Comparison of ENCODE assay signal across 1 cellular context in the genomic region with DNA sequence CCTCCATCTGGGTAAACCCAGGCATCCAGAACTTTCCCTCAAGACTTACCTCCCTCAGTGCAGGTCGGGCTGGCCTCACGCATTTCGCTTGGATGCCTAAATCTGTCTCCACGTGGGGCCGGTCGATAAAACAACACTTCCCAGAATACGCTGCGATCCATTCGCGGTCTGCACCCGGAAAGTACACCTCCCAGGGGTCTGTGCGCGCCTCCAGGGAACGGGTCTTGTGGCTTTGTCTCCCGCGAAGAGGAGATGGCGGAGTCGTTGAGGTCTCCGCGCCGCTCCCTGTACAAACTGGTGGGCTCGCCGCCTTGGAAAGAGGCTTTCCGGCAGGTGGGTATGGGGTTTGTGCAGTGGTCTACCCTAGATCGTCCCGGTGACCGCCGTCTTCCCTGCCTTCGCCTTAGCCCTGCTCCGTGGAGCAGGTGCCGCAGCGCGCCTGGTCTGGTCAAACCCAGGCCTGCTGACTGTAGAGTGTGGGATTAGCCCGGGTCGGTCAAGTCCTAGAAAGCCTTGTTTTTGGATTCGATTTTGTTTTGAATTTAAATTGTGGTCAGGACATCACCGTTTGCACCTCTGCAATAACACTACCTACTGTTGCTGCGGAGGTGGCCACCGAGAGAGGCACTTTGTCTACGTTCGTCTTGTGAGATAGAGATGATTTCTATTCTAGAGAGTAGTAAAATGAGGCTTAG.
TF ChIP-seq lines count a peak whose summit lies in the region.

Gene RPAIN, plus strand, starts transcription at position 224 of the 695 bp plus-strand sequence. Its CDS starts 29 bp downstream, at position 253.

TF ChIP-seq in K562, 482 proteins besides CTCF, POLR2A, EP300 and RAD21 (continued from another document and continues in another):
- TF ChIP-seq, protein P1, sequence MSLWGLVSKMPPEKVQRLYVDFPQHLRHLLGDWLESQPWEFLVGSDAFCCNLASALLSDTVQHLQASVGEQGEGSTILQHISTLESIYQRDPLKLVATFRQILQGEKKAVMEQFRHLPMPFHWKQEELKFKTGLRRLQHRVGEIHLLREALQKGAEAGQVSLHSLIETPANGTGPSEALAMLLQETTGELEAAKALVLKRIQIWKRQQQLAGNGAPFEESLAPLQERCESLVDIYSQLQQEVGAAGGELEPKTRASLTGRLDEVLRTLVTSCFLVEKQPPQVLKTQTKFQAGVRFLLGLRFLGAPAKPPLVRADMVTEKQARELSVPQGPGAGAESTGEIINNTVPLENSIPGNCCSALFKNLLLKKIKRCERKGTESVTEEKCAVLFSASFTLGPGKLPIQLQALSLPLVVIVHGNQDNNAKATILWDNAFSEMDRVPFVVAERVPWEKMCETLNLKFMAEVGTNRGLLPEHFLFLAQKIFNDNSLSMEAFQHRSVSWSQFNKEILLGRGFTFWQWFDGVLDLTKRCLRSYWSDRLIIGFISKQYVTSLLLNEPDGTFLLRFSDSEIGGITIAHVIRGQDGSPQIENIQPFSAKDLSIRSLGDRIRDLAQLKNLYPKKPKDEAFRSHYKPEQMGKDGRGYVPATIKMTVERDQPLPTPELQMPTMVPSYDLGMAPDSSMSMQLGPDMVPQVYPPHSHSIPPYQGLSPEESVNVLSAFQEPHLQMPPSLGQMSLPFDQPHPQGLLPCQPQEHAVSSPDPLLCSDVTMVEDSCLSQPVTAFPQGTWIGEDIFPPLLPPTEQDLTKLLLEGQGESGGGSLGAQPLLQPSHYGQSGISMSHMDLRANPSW (CRISPR knock-in tag; IDR thresholded peaks at IDR 0.05), result no peak
- TF ChIP-seq ZNF79 (CRISPR knock-in tag; IDR thresholded peaks at IDR 0.05; ENCODE audit: low read depth) (no peak), DMBX1 (CRISPR knock-in tag; IDR thresholded peaks at IDR 0.05; ENCODE audit: borderline replicate concordance) (no peak), ZSCAN32 (CRISPR knock-in tag; IDR thresholded peaks at IDR 0.05) (no peak), CHD7 (IDR thresholded peaks at IDR 0.05; ENCODE audit: low read depth, low read length) (no peak), ZNF280B (CRISPR knock-in tag; IDR thresholded peaks at IDR 0.05) (no peak), BCLAF1 (IDR thresholded peaks at IDR 0.05; ENCODE audit: borderline replicate concordance in 1 of 2, control insufficient read depth in 1 of 2, low read depth in 2 of 2, low read length in 1 of 2) (no peak), ZC3H4 (CRISPR knock-in tag; IDR thresholded peaks at IDR 0.05; ENCODE audit: borderline replicate concordance) (no peak), ZZZ3 (IDR thresholded peaks at IDR 0.05) (no peak), HMG20B (CRISPR knock-in tag; IDR thresholded peaks at IDR 0.05) (no peak), PRMT5 (CRISPR knock-in tag; IDR thresholded peaks at IDR 0.05) (no peak), ZNF445 (CRISPR knock-in tag; IDR thresholded peaks at IDR 0.05; ENCODE audit: low read depth) (no peak), NFATC3 (IDR thresholded peaks at IDR 0.05) (no peak), XRCC5 (IDR thresholded peaks at IDR 0.05; ENCODE audit: low read depth, low read length) (no peak), HMG20A (CRISPR knock-in tag; conservative IDR thresholded peaks at IDR 0.05) (no peak), FOXP4 (CRISPR knock-in tag; IDR thresholded peaks at IDR 0.05; ENCODE audit: borderline replicate concordance) (no peak), SMC3 (conservative IDR thresholded peaks at IDR 0.05; ENCODE audit: insufficient read depth, low read depth, low read length) (no peak)
- TF ChIP-seq, protein P2, sequence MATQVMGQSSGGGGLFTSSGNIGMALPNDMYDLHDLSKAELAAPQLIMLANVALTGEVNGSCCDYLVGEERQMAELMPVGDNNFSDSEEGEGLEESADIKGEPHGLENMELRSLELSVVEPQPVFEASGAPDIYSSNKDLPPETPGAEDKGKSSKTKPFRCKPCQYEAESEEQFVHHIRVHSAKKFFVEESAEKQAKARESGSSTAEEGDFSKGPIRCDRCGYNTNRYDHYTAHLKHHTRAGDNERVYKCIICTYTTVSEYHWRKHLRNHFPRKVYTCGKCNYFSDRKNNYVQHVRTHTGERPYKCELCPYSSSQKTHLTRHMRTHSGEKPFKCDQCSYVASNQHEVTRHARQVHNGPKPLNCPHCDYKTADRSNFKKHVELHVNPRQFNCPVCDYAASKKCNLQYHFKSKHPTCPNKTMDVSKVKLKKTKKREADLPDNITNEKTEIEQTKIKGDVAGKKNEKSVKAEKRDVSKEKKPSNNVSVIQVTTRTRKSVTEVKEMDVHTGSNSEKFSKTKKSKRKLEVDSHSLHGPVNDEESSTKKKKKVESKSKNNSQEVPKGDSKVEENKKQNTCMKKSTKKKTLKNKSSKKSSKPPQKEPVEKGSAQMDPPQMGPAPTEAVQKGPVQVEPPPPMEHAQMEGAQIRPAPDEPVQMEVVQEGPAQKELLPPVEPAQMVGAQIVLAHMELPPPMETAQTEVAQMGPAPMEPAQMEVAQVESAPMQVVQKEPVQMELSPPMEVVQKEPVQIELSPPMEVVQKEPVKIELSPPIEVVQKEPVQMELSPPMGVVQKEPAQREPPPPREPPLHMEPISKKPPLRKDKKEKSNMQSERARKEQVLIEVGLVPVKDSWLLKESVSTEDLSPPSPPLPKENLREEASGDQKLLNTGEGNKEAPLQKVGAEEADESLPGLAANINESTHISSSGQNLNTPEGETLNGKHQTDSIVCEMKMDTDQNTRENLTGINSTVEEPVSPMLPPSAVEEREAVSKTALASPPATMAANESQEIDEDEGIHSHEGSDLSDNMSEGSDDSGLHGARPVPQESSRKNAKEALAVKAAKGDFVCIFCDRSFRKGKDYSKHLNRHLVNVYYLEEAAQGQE (CRISPR knock-in tag; IDR thresholded peaks at IDR 0.05; ENCODE audit: low read depth), result no peak
